In the genomic region with DNA sequence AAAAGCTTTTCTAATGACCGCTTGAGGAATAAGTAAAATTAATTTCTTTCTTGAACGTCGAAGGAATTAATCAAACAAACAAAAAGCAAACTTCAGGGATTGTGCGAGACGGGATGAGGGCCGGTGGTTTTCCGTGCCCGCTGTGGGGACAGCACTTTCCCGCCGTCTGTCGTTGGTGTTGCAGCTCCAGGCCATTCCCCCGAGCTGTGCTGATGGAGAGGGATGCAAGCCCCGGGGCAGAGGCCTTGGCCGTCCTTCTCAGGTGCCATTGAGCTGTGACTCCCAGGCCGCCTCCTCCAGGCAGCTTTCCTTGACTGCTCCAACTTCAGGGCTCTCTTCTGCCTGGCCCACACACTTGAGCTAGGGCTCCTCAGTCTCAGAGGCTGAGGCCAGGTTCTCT, we compare ENCODE assay signal across 29 cellular contexts.
"Had no signal": no experiment of that assay in that cellular context is flagged by ENCODE, and none has a peak within 500 bp of the region (broad histone marks: within the 10 kb centered on the region; RNA-seq: fewer than 3 reads in every experiment).

No MANE protein-coding gene starts in this region.

- H3K4me1 Mint-ChIP-seq: immature natural killer cell had no signal

- H3K4me3 Mint-ChIP-seq: immature natural killer cell; memory B cell; naive thymus-derived CD4-positive, alpha-beta T cell; natural killer cell treated with Interleukin-12 subunit alpha and Interleukin-12 subunit beta and Interleukin-15 and Interleukin-18, amount 100 ng/mL, for 72 hours; stimulated activated naive B cell treated with anti-CD40 and anti-IgM and Interleukin-4, amounts not matched to agents 10 μg/mL and 1 μg/mL and 100 μg/mL, for 72 hours had no signal

- H3K36me3 Mint-ChIP-seq: immature natural killer cell; memory B cell; naive thymus-derived CD4-positive, alpha-beta T cell; natural killer cell treated with Interleukin-12 subunit alpha and Interleukin-12 subunit beta and Interleukin-15 and Interleukin-18, amount 100 ng/mL, for 72 hours; stimulated activated naive B cell treated with anti-CD40 and anti-IgM and Interleukin-4, amounts not matched to agents 10 μg/mL and 1 μg/mL and 100 μg/mL, for 72 hours had no signal

- H3K9me3 Mint-ChIP-seq: immature natural killer cell; naive thymus-derived CD4-positive, alpha-beta T cell; natural killer cell treated with Interleukin-12 subunit alpha and Interleukin-12 subunit beta and Interleukin-15 and Interleukin-18, amount 100 ng/mL, for 72 hours had no signal

- H3K36me3 ChIP-seq: left lung, ovary, right atrium auricular region, right lobe of liver, stomach, thyroid gland, transverse colon, upper lobe of left lung, vagina had no signal

- H3K9me3 ChIP-seq: left lung, mucosa of descending colon, ovary, right atrium auricular region, right lobe of liver, stomach, testis, thyroid gland, transverse colon, upper lobe of left lung, vagina had no signal

- H3K27me3 ChIP-seq: ovary, right atrium auricular region, right lobe of liver, testis, thyroid gland, transverse colon, upper lobe of left lung, vagina had no signal

- H3K27ac Mint-ChIP-seq: immature natural killer cell; memory B cell; naive thymus-derived CD4-positive, alpha-beta T cell; natural killer cell treated with Interleukin-12 subunit alpha and Interleukin-12 subunit beta and Interleukin-15 and Interleukin-18, amount 100 ng/mL, for 72 hours; progenitor cell of endocrine pancreas; stimulated activated naive B cell treated with anti-CD40 and anti-IgM and Interleukin-4, amounts not matched to agents 10 μg/mL and 1 μg/mL and 100 μg/mL, for 72 hours had no signal

- H3K4me1 ChIP-seq: left lung, right atrium auricular region, right lobe of liver, stomach, testis, thyroid gland, transverse colon, upper lobe of left lung, vagina had no signal

- FAIRE-seq: islet of Langerhans, kidney had no signal

- H3K27ac ChIP-seq: left lung, ovary, right atrium auricular region, right lobe of liver, stomach, testis, thyroid gland, transverse colon, upper lobe of left lung, vagina had no signal

- H3K4me3 ChIP-seq: left lung, mucosa of descending colon, ovary, right atrium auricular region, right lobe of liver, smooth muscle cell, stomach, testis, thyroid gland, transverse colon, upper lobe of left lung, vagina had no signal

- H3K4me2 ChIP-seq: smooth muscle cell had no signal

- ATAC-seq: left colon; left lung; mucosa of descending colon; naive thymus-derived CD4-positive, alpha-beta T cell; right lobe of liver; stimulated activated naive B cell treated with anti-CD40 and anti-IgM and Interleukin-4, amounts not matched to agents 10 μg/mL and 1 μg/mL and 100 μg/mL, for 72 hours; stimulated activated naive CD8-positive, alpha-beta T cell treated with anti-CD3 and anti-CD28 coated beads, Interleukin-15, Interleukin-2, amounts not matched to agents 100 U/mL and 50 U/mL, for 24 hours had no signal

- DNase-seq: hypothalamus; immature natural killer cell; kidney; left colon; left lung; midbrain; mucosa of descending colon; naive thymus-derived CD4-positive, alpha-beta T cell; nucleus accumbens; ovary; right lobe of liver; stimulated activated CD4-positive, alpha-beta T cell treated with anti-CD3 and anti-CD28 coated beads, Interleukin-1b, Interleukin-23, amount 100 ng/mL, for 48 hours; stimulated activated CD4-positive, alpha-beta T cell treated with anti-CD3 and anti-CD28 coated beads, Interleukin-2, amount 100 ng/mL, for 48 hours; stimulated activated CD4-positive, alpha-beta T cell treated with anti-CD3 and anti-CD28 coated beads, Interleukin-4, amount 100 ng/mL, for 4 hours; stimulated activated CD8-positive, alpha-beta memory T cell treated with anti-CD3 and anti-CD28 coated beads, Interleukin-4, amount 100 ng/mL, for 48 hours; stimulated activated naive B cell treated with anti-CD40 and anti-IgM and Interleukin-4, amounts not matched to agents 10 μg/mL and 1 μg/mL and 100 μg/mL, for 72 hours; stimulated activated naive CD8-positive, alpha-beta T cell treated with anti-CD3 and anti-CD28 coated beads, Interleukin-15, Interleukin-2, amounts not matched to agents 100 U/mL and 50 U/mL, for 24 hours; stomach; testis; thyroid gland; transverse colon had no signal
